20 cellular contexts compared by ENCODE assay signal in genomic region chr19:6073858-6074708, GRCh38. TPM values are rescaled to one million over a fixed set of nuclear protein-coding genes. Genes with fewer than 3 reads are reported as not detected.
DNase-seq lines count a peak whose midpoint lies in the region; TF ChIP-seq lines count a peak whose summit lies in the region.
"Had no signal": no experiment of that assay in that cellular context is flagged by ENCODE, and none has a peak within 500 bp of the region (broad histone marks: within the 10 kb centered on the region; RNA-seq: fewer than 3 reads in every experiment).

No MANE protein-coding gene starts in this region.

- H3K4me3 Mint-ChIP-seq in chondrocyte (ENCODE audit: unreplicated experiment): no peak overlapping the region
- H3K4me3 Mint-ChIP-seq in type B pancreatic cell: no peak overlapping the region
- no peak overlapping the region for H3K4me3 Mint-ChIP-seq in immature natural killer cell
- H3K4me3 Mint-ChIP-seq: activated CD4-positive, alpha-beta memory T cell treated with anti-CD3 and anti-CD28 coated beads for 36 hours; activated naive CD8-positive, alpha-beta T cell treated with anti-CD3 and anti-CD28 coated beads for 36 hours had no signal

- peak overlapping the region; percentile 49 for H3K27ac Mint-ChIP-seq in chondrocyte (ENCODE audit: unreplicated experiment)
- H3K27ac Mint-ChIP-seq in type B pancreatic cell: peak overlapping the region; percentile 18
- peak overlapping the region in 1 of 6 donors; percentile 68 for H3K27ac Mint-ChIP-seq in immature natural killer cell
- H3K27ac Mint-ChIP-seq: activated CD4-positive, alpha-beta memory T cell treated with anti-CD3 and anti-CD28 coated beads for 36 hours; activated naive CD8-positive, alpha-beta T cell treated with anti-CD3 and anti-CD28 coated beads for 36 hours had no signal

- peaks cover 3 to 36% of the 10 kb centered on the region in 2 donors for H3K4me1 ChIP-seq in muscle layer of duodenum (ENCODE audit: control insufficient read depth in 1 of 2, insufficient read depth in 2 of 2, low read length in 2 of 2)

- no peaks in the 10 kb centered on the region for H3K9me3 ChIP-seq in muscle layer of duodenum (ENCODE audit: control insufficient read depth in 1 of 2, low read length in 2 of 2)
- H3K9me3 ChIP-seq: right lobe of liver had no signal

- DNase-seq in DMS153 (lab: John Stamatoyannopoulos, UW): peak; percentile 59
- no peak for DNase-seq in DMS153 treated with DMSO at 0.1 percent for 48 hours (lab: John Stamatoyannopoulos, UW; ENCODE audit: unreplicated experiment)
- peak; percentile 71 for DNase-seq in chondrocyte (ENCODE audit: low spot score)
- DNase-seq in type B pancreatic cell (ENCODE audit: extremely low spot score, unreplicated experiment): peak; percentile 60
- DNase-seq in iPS-NIHi11 (ENCODE audit: low spot score): no peak
- DNase-seq in immature natural killer cell: no peak
- no peak for DNase-seq in CD1c-positive myeloid dendritic cell (ENCODE audit: extremely low spot score)
- DNase-seq: activated CD4-positive, alpha-beta memory T cell treated with anti-CD3 and anti-CD28 coated beads for 36 hours; activated naive CD8-positive, alpha-beta T cell treated with anti-CD3 and anti-CD28 coated beads for 36 hours; C1 segment of cervical spinal cord; DMS53; islet precursor cell; NCI-H2227 treated with DMSO at 0.1 percent for 48 hours; RPMI8226; SW 1271 had no signal

- no peaks in the 10 kb centered on the region for H3K36me3 ChIP-seq in muscle layer of duodenum (ENCODE audit: control insufficient read depth in 1 of 2, insufficient read depth in 2 of 2, low read length in 2 of 2)
- H3K36me3 ChIP-seq: cardiac muscle cell, right lobe of liver had no signal

- H3K9me3 Mint-ChIP-seq in chondrocyte (ENCODE audit: low read depth) (no peaks in the 10 kb centered on the region), type B pancreatic cell (peaks cover 6% of the 10 kb centered on the region), immature natural killer cell (no peaks in the 10 kb centered on the region)
- H3K9me3 Mint-ChIP-seq: activated CD4-positive, alpha-beta memory T cell treated with anti-CD3 and anti-CD28 coated beads for 36 hours had no signal

- peak overlapping the region; percentile 55 for H3K27ac ChIP-seq in muscle layer of duodenum (ENCODE audit: low read length)
- H3K27ac ChIP-seq: 22Rv1, cardiac muscle cell, right lobe of liver, VCaP had no signal

- H3K4me1 Mint-ChIP-seq in chondrocyte (ENCODE audit: low read depth): peaks cover 66% of the 10 kb centered on the region
- peaks cover 27% of the 10 kb centered on the region for H3K4me1 Mint-ChIP-seq in type B pancreatic cell (ENCODE audit: unreplicated experiment)
- peaks cover 0 to 2% of the 10 kb centered on the region in 2 donors for H3K4me1 Mint-ChIP-seq in immature natural killer cell
- H3K4me1 Mint-ChIP-seq: activated naive CD8-positive, alpha-beta T cell treated with anti-CD3 and anti-CD28 coated beads for 36 hours had no signal

- H3K36me3 Mint-ChIP-seq in chondrocyte (ENCODE audit: low read depth) (no peaks in the 10 kb centered on the region), type B pancreatic cell (peaks cover 12% of the 10 kb centered on the region), immature natural killer cell (no peaks in the 10 kb centered on the region)
- H3K36me3 Mint-ChIP-seq: activated CD4-positive, alpha-beta memory T cell treated with anti-CD3 and anti-CD28 coated beads for 36 hours; activated naive CD8-positive, alpha-beta T cell treated with anti-CD3 and anti-CD28 coated beads for 36 hours had no signal

- no peak overlapping the region for H3K4me3 ChIP-seq in muscle layer of duodenum (ENCODE audit: low read depth in 1 of 2, low read length in 2 of 2)
- H3K4me3 ChIP-seq: cardiac muscle cell, right lobe of liver had no signal

- H3K27me3 Mint-ChIP-seq in chondrocyte (ENCODE audit: low read depth) (no peaks in the 10 kb centered on the region), type B pancreatic cell (peaks cover 6% of the 10 kb centered on the region), immature natural killer cell (ENCODE audit: low read depth in 3 of 3) (peaks cover 9 to 11% (median 10%) of the 10 kb centered on the region in 3 donors)
- H3K27me3 Mint-ChIP-seq: activated naive CD8-positive, alpha-beta T cell treated with anti-CD3 and anti-CD28 coated beads for 36 hours had no signal

- no peaks in the 10 kb centered on the region for H3K27me3 ChIP-seq in muscle layer of duodenum (ENCODE audit: low read depth, low read length)
- H3K27me3 ChIP-seq: cardiac muscle cell, right lobe of liver had no signal

- TF ChIP-seq CTCF in chondrocyte (IDR thresholded peaks at IDR 0.05) (no peak), type B pancreatic cell (conservative IDR thresholded peaks at IDR 0.05) (no peak)

RNA-seq across cellular contexts. Expression of gene RFX2, which starts 36.2 kb away (rescaled TPM):
- total RNA-seq in chondrocyte (5.6 to 9.9 TPM (median 6.5 TPM) in 3 replicates), type B pancreatic cell (ENCODE audit: low replicate concordance) (7.0 and 18.0 TPM in 2 replicates)
- polyA plus RNA-seq in immature natural killer cell: 1 to 10 TPM in 2 of 3 donors, not detected in 1; 2.2 to 3.9 TPM

Comparison
In these comparisons a context has a peak if more than half of its experiments do, and no peak if none do; other contexts are left out.
1. DNase-seq: peak in DMS153 (single experiment), chondrocyte (single experiment) and type B pancreatic cell (single experiment); none in DMS153 treated with DMSO at 0.1 percent for 48 hours (single experiment), iPS-NIHi11 (single experiment), immature natural killer cell (0 of 3) and CD1c-positive myeloid dendritic cell (single experiment).